ENCODE assay signal across 19 cellular contexts in the genomic region with DNA sequence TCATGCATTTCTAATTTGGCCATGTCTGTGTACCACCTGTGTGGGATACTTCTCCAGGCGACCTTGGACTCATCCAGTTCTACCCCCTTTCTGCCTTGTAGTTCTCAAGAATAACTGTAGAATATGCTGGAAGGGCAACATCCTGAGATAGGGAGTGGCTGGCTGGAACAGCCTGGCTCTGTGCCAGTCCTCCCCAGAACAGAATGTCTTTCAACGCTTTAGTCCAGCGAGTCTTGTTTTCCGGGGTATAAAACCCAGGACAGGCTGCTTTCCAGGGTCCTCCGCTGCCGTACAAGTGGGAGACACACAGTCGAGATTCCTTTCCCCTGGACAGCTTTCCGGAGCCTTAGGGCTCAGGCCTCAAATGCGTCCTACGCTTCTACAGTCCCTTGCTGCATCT.
"Had no signal": no experiment of that assay in that cellular context is flagged by ENCODE, and none has a peak within 500 bp of the region (broad histone marks: within the 10 kb centered on the region; RNA-seq: fewer than 3 reads in every experiment).

No MANE protein-coding gene starts in this region.

- DNase-seq: effector CD8-positive, alpha-beta T cell; endodermal cell; foreskin fibroblast; gastrocnemius medialis; mammary epithelial cell; mesendoderm; midbrain; naive thymus-derived CD4-positive, alpha-beta T cell; sigmoid colon; spleen; stimulated activated CD4-positive, alpha-beta T cell treated with anti-CD3 and anti-CD28 coated beads, Interleukin-2, amount 100 ng/mL, for 48 hours; stimulated activated naive B cell treated with anti-CD40 and anti-IgM and Interleukin-4, amounts not matched to agents 10 μg/mL and 1 μg/mL and 100 μg/mL, for 72 hours; trophoblast cell had no signal

- H3K4me1 ChIP-seq: parathyroid adenoma had no signal

- FAIRE-seq: colon, keratinocyte had no signal

- H3K9ac ChIP-seq: neural progenitor cell, parathyroid adenoma had no signal

- ATAC-seq: esophagus mucosa; gastrocnemius medialis; naive thymus-derived CD4-positive, alpha-beta T cell; stimulated activated naive B cell treated with anti-CD40 and anti-IgM and Interleukin-4, amounts not matched to agents 10 μg/mL and 1 μg/mL and 100 μg/mL, for 72 hours had no signal

- H3K9me3 ChIP-seq: gastrocnemius medialis, sigmoid colon had no signal

- H3K79me2 ChIP-seq: parathyroid adenoma had no signal

- H3K4me3 ChIP-seq: gastrocnemius medialis, sigmoid colon, spleen had no signal

- H3K27ac ChIP-seq: epithelial cell of prostate, gastrocnemius medialis, neural progenitor cell, parathyroid adenoma, sigmoid colon, spleen had no signal

- H2AFZ ChIP-seq: neural progenitor cell, parathyroid adenoma had no signal

- H3K36me3 ChIP-seq: gastrocnemius medialis, neural progenitor cell, sigmoid colon, spleen had no signal
